ENCODE assay signal across 9 cellular contexts in genomic region chr18:46073474-46074331, GRCh38. TPM values are rescaled to one million over a fixed set of nuclear protein-coding genes. Genes with fewer than 3 reads are reported as not detected.
DNase-seq lines count a peak whose midpoint lies in the region; ATAC-seq and TF ChIP-seq lines count a peak whose summit lies in the region.
"Had no signal": no experiment of that assay in that cellular context is flagged by ENCODE, and none has a peak within 500 bp of the region (broad histone marks: within the 10 kb centered on the region; RNA-seq: fewer than 3 reads in every experiment).

No MANE protein-coding gene starts in this region.

- H3K9ac ChIP-seq in endodermal cell (ENCODE audit: extremely low read depth, low read length, poor library complexity, severe bottlenecking) = no peak overlapping the region

- peaks cover 45% of the 10 kb centered on the region for H3K4me1 ChIP-seq in CD8-positive, alpha-beta memory T cell (ENCODE audit: insufficient read depth, low read length)
- H3K4me1 ChIP-seq in GM23338 (ENCODE audit: insufficient read depth) = no peaks in the 10 kb centered on the region
- peaks cover 8% of the 10 kb centered on the region for H3K4me1 ChIP-seq in endodermal cell (ENCODE audit: control insufficient read depth, insufficient read depth, low read length)
- H3K4me1 ChIP-seq in tibial artery = peaks cover 0 to 33% (median 19%) of the 10 kb centered on the region in 4 donors

- POLR2A ChIA-PET in CD8-positive, alpha-beta memory T cell (lab: Charles Lee) = interaction anchor here (1.0 to 1.3 kb wide), 4 partner anchors 18 to 386 kb away, joined by 3 to 7 read pairs (median 4); no protein-coding TSS in a partner anchor

- H3K9me3 ChIP-seq in CD8-positive, alpha-beta memory T cell (ENCODE audit: low read length) = no peaks in the 10 kb centered on the region
- H3K9me3 ChIP-seq in endodermal cell (ENCODE audit: control insufficient read depth, low read length) (no peaks in the 10 kb centered on the region), tibial artery (no peaks in the 10 kb centered on the region)

- no peak overlapping the region for H3K4me3 ChIP-seq in CD8-positive, alpha-beta memory T cell (ENCODE audit: low read length)
- no peak overlapping the region for H3K4me3 ChIP-seq in GM23338
- H3K4me3 ChIP-seq in endodermal cell (ENCODE audit: low read length) = no peak overlapping the region
- no peak overlapping the region for H3K4me3 ChIP-seq in tibial artery

- H3K4me3 Mint-ChIP-seq in CD8-positive, alpha-beta memory T cell = peak overlapping the region in 5 of 7 donors; percentile 26 to 80 (median 55)
- H3K4me3 Mint-ChIP-seq in GM23338 (no peak overlapping the region; the same call in 2 of the 3 replicates), endodermal cell (no peak overlapping the region), mesothelial cell of epicardium (no peak overlapping the region)

- peaks cover 35 to 40% (median 35%) of the 10 kb centered on the region in 3 donors for H3K4me1 Mint-ChIP-seq in CD8-positive, alpha-beta memory T cell
- H3K4me1 Mint-ChIP-seq in GM23338 = peaks cover 2% of the 10 kb centered on the region; the same call in 2 of the 3 replicates
- peaks cover 11% of the 10 kb centered on the region for H3K4me1 Mint-ChIP-seq in endodermal cell
- peaks cover 13% of the 10 kb centered on the region for H3K4me1 Mint-ChIP-seq in mesothelial cell of epicardium

- no peak overlapping the region for H3K4me2 ChIP-seq in GM23338

- peaks cover 20% of the 10 kb centered on the region for H4K20me1 ChIP-seq in GM23338 (replicated peaks; ENCODE audit: insufficient read depth)

- peak overlapping the region in 2 of 8 donors; percentile 44 to 77 for H3K27ac Mint-ChIP-seq in CD8-positive, alpha-beta memory T cell
- H3K27ac Mint-ChIP-seq in GM23338 = no peak overlapping the region
- no peak overlapping the region for H3K27ac Mint-ChIP-seq in endodermal cell
- peak overlapping the region; percentile 28 for H3K27ac Mint-ChIP-seq in mesothelial cell of epicardium
- H3K27ac Mint-ChIP-seq: IgD-negative memory B cell had no signal

- no peaks in the 10 kb centered on the region for H3K9me2 ChIP-seq in GM23338 (ENCODE audit: insufficient read depth)

- H3K79me2 ChIP-seq in GM23338 (replicated peaks; ENCODE audit: insufficient read depth) = no peaks in the 10 kb centered on the region

- 30 to 37% methylated on average over 6 to 8 of the region's 9 CpGs for WGBS in endodermal cell (ENCODE audit: insufficient coverage in 1 of 2, insufficient read length in 1 of 2), 2 experiments

- H3K27ac ChIP-seq in CD8-positive, alpha-beta memory T cell (ENCODE audit: low read depth, low read length) = no peak overlapping the region
- H3K27ac ChIP-seq in GM23338 (ENCODE audit: low read depth) (no peak overlapping the region), endodermal cell (ENCODE audit: low read depth, low read length) (no peak overlapping the region), tibial artery (no peak overlapping the region)

- no peaks in the 10 kb centered on the region for H3K36me3 ChIP-seq in CD8-positive, alpha-beta memory T cell (ENCODE audit: insufficient read depth, low read length)
- H3K36me3 ChIP-seq in GM23338 (ENCODE audit: insufficient read depth) (0 out of 2 replicates have a peak, but pooled peaks cover 6% of the 10 kb centered on the region), endodermal cell (ENCODE audit: control insufficient read depth, insufficient read depth, low read length) (peaks cover 9% of the 10 kb centered on the region), tibial artery (peaks cover 0 to 16% (median 0%) of the 10 kb centered on the region in 3 donors)

- no peaks in the 10 kb centered on the region for H3K9me3 Mint-ChIP-seq in CD8-positive, alpha-beta memory T cell
- H3K9me3 Mint-ChIP-seq in GM23338 = no peaks in the 10 kb centered on the region
- H3K9me3 Mint-ChIP-seq in endodermal cell = no peaks in the 10 kb centered on the region
- no peaks in the 10 kb centered on the region for H3K9me3 Mint-ChIP-seq in mesothelial cell of epicardium
- H3K9me3 Mint-ChIP-seq: IgD-negative memory B cell had no signal

- CTCF ChIA-PET in CD8-positive, alpha-beta memory T cell (lab: Charles Lee) = interaction anchor here (0.7 to 2.4 kb wide), 40 partner anchors 9 to 453 kb away, joined by 3 to 21 read pairs (median 4); partner anchors contain the start of gene ATP5F1A

- DNase-seq in CD8-positive, alpha-beta memory T cell = peak in 4 of 5 donors; percentile 31 to 65 (median 56)
- peak; percentile 82 for DNase-seq in GM23338 (ENCODE audit: low spot score)
- DNase-seq in NCI-H345 (lab: John Stamatoyannopoulos, UW) = peak; percentile 56
- peak; percentile 47 to 78 for DNase-seq in activated CD4-positive, alpha-beta T cell treated with anti-CD3 and anti-CD28 coated beads for 4 hours
- peak; percentile 78 for DNase-seq in endodermal cell
- peak in 1 of 2 experiments; percentile 51 for DNase-seq in mesothelial cell of epicardium (ENCODE audit: low spot score in 2 of 2, unreplicated experiment in 2 of 2)
- no peak for DNase-seq in tibial artery
- DNase-seq in mesenteric fat pad (ENCODE audit: low spot score) = no peak

- H3K27me3 ChIP-seq in CD8-positive, alpha-beta memory T cell (ENCODE audit: insufficient read depth, low read length, poor library complexity, severe bottlenecking) = no peaks in the 10 kb centered on the region
- peaks cover 39% of the 10 kb centered on the region for H3K27me3 ChIP-seq in GM23338 (ENCODE audit: insufficient read depth)
- peaks cover 10% of the 10 kb centered on the region for H3K27me3 ChIP-seq in endodermal cell (ENCODE audit: control insufficient read depth, insufficient read depth, low read length, poor library complexity, severe bottlenecking)
- no peaks in the 10 kb centered on the region for H3K27me3 ChIP-seq in tibial artery

- peak; percentile 9 for ATAC-seq in GM23338

- peaks cover 0 to 6% (median 0%) of the 10 kb centered on the region in 3 donors for H3K36me3 Mint-ChIP-seq in CD8-positive, alpha-beta memory T cell
- H3K36me3 Mint-ChIP-seq in GM23338 (ENCODE audit: low read depth) (peaks cover 8% of the 10 kb centered on the region; the same call in 2 of the 3 replicates), endodermal cell (ENCODE audit: low read depth) (peaks cover 21% of the 10 kb centered on the region), mesothelial cell of epicardium (peaks cover 4% of the 10 kb centered on the region)
- H3K36me3 Mint-ChIP-seq: IgD-negative memory B cell had no signal

- TF ChIP-seq CTCF in GM23338 (conservative IDR thresholded peaks at IDR 0.05; ENCODE audit: low read depth in 2 of 2) (peak; percentile 71 to 79), endodermal cell (conservative IDR thresholded peaks at IDR 0.05) (peak; percentile 83), mesothelial cell of epicardium (IDR thresholded peaks at IDR 0.05; ENCODE audit: unreplicated experiment) (peak; percentile 71), tibial artery (IDR thresholded peaks at IDR 0.05) (peak; percentile 55 to 68)

- H3F3A ChIP-seq in GM23338 (replicated peaks; ENCODE audit: low read depth) = peaks cover 10% of the 10 kb centered on the region; the same call in 1 of the 2 replicates

- intact Hi-C loops in tibial artery (cut with DNase I; ENCODE audit: low total_unique reads) = loop anchor here (10.0 kb wide), 1 partner anchor 109 kb away; the partner anchor contains the start of gene EPG5

- no peak overlapping the region for H2AFZ ChIP-seq in GM23338

- H3K27me3 Mint-ChIP-seq in CD8-positive, alpha-beta memory T cell = peaks cover 0 to 1% of the 10 kb centered on the region in 2 donors
- H3K27me3 Mint-ChIP-seq in GM23338 (ENCODE audit: insufficient read depth, low read depth, poor library complexity) (peaks cover 34% of the 10 kb centered on the region), endodermal cell (ENCODE audit: insufficient read depth) (peaks cover 26% of the 10 kb centered on the region), mesothelial cell of epicardium (ENCODE audit: low read depth) (no peaks in the 10 kb centered on the region)

TF ChIP-seq in GM23338, 12 proteins besides CTCF, POLR2A, EP300 and RAD21 (continues in another document):
- TF ChIP-seq STAT1 (IDR thresholded peaks at IDR 0.05; ENCODE audit: unreplicated experiment) (no peak), EZH2 (IDR thresholded peaks at IDR 0.05; ENCODE audit: low read depth, unreplicated experiment) (no peak), ZNF331 (CRISPR knock-in tag; IDR thresholded peaks at IDR 0.05; ENCODE audit: low read depth) (no peak)

RNA-seq across cellular contexts. Expression of gene PSTPIP2, which starts 1.6 kb away (rescaled TPM):
- 10 to 100 TPM; 24.9 to 25.3 TPM for total RNA-seq in CD8-positive, alpha-beta memory T cell
- polyA plus RNA-seq in CD8-positive, alpha-beta memory T cell = 11.0 TPM
- 1.3 and 2.6 TPM in 2 replicates for total RNA-seq in GM23338 (2014; rRNA removed; shearing (Covaris generic))
- 1.1 and 1.4 TPM in 2 replicates for polyA plus RNA-seq in GM23338 (2016; fragmentation: Nextera tagmentation; extraction: Ambion mirVana)
- 10 to 100 TPM; 10.6 to 10.8 TPM for total RNA-seq in endodermal cell
- polyA plus RNA-seq in endodermal cell (2013, experiment 1 of 2) = 6.3 TPM
- polyA plus RNA-seq in endodermal cell (2013, experiment 2 of 2) = 6.2 TPM
- total RNA-seq in mesothelial cell of epicardium = 10.6 to 12.7 TPM (median 11.8 TPM) in 3 replicates
- total RNA-seq in mesenteric fat pad = 8.8 TPM

RNA-seq across cellular contexts. Expression of gene ATP5F1A, which starts 24.4 kb away (rescaled TPM):
- 100 to 1,000 TPM; 456 to 468 TPM for total RNA-seq in CD8-positive, alpha-beta memory T cell
- polyA plus RNA-seq in CD8-positive, alpha-beta memory T cell = 409 TPM
- total RNA-seq in GM23338 (2014; rRNA removed; shearing (Covaris generic)) = 718 and 822 TPM in 2 replicates
- polyA plus RNA-seq in GM23338 (2016; fragmentation: Nextera tagmentation; extraction: Ambion mirVana) = 317 and 353 TPM in 2 replicates
- total RNA-seq in endodermal cell (100 to 1,000 TPM; 608 to 706 TPM), mesothelial cell of epicardium (322 to 340 TPM (median 329 TPM) in 3 replicates), mesenteric fat pad (303 TPM)
- 609 TPM for polyA plus RNA-seq in endodermal cell (2013, experiment 1 of 2)
- 550 TPM for polyA plus RNA-seq in endodermal cell (2013, experiment 2 of 2)

RNA-seq across cellular contexts. Expression of gene HAUS1, which starts 30.5 kb away (rescaled TPM):
- 10 to 100 TPM; 52.5 to 53.3 TPM for total RNA-seq in CD8-positive, alpha-beta memory T cell
- polyA plus RNA-seq in CD8-positive, alpha-beta memory T cell = 43.2 TPM
- 83.0 and 163 TPM in 2 replicates for total RNA-seq in GM23338 (2014; rRNA removed; shearing (Covaris generic))
- 200 and 216 TPM in 2 replicates for polyA plus RNA-seq in GM23338 (2016; fragmentation: Nextera tagmentation; extraction: Ambion mirVana)
- 100 to 1,000 TPM in 1 of 2 donors, 10 to 100 TPM in 1; 80.1 to 130 TPM for total RNA-seq in endodermal cell
- polyA plus RNA-seq in endodermal cell (2013, experiment 1 of 2) = 110 TPM
- polyA plus RNA-seq in endodermal cell (2013, experiment 2 of 2) = 113 TPM
- total RNA-seq in mesothelial cell of epicardium = 47.3 to 51.5 TPM (median 49.0 TPM) in 3 replicates
- total RNA-seq in mesenteric fat pad = 13.0 TPM

Comparison
In these comparisons a context has a peak if more than half of its experiments do, and no peak if none do; other contexts are left out.
1. DNase-seq: peak in CD8-positive, alpha-beta memory T cell (4 of 5), GM23338 (single experiment), NCI-H345 (single experiment), activated CD4-positive, alpha-beta T cell treated with anti-CD3 and anti-CD28 coated beads for 4 hours (2 of 2) and endodermal cell (single experiment); none in tibial artery (0 of 2) and mesenteric fat pad (single experiment).
2. H3K4me3 Mint-ChIP-seq: peak in CD8-positive, alpha-beta memory T cell (5 of 7); none in GM23338 (single experiment), endodermal cell (single experiment) and mesothelial cell of epicardium (single experiment).
3. Peak in every context shown above with its lines, with median percentiles within 50 percentile points of each other: CTCF ChIP-seq.